In genomic region chr2:118249970-118250369, GRCh38 we compare ENCODE assay signal across 13 cellular contexts.
A peak's percentile ranks its signal among the peaks of the same experiment; 100 is the strongest.
DNase-seq lines count a peak whose midpoint lies in the region; ATAC-seq, FAIRE-seq and TF ChIP-seq lines count a peak whose summit lies in the region.
"Had no signal": no experiment of that assay in that cellular context is flagged by ENCODE, and none has a peak within 500 bp of the region (broad histone marks: within the 10 kb centered on the region; RNA-seq: fewer than 3 reads in every experiment).

No MANE protein-coding gene starts in this region.

- H3K4me3 ChIP-seq in PC-9 (no peak overlapping the region), ovary (no peak overlapping the region)
- H3K4me3 ChIP-seq: transverse colon had no signal

- H3K4me1 ChIP-seq in PC-9 (replicated peaks; ENCODE audit: insufficient read depth) (peaks cover 24% of the 10 kb centered on the region), ovary (ENCODE audit: insufficient read depth) (no peaks in the 10 kb centered on the region)
- H3K4me1 ChIP-seq: transverse colon had no signal

- no TSS peak for BruUV-seq in PC-9 (replicated peaks; lab: Mats Ljungman, UMichigan)

- no peak overlapping the region for H2AFZ ChIP-seq in PC-9

- TF ChIP-seq CTCF in PC-9 (conservative IDR thresholded peaks at IDR 0.05) (no peak), ovary (IDR thresholded peaks at IDR 0.05) (no peak)

- 45 to 57% (median 46%) methylated on average over 4 of the region's 4 CpGs for WGBS in ovary, 3 donors

- no peaks in the 10 kb centered on the region for H4K20me1 ChIP-seq in PC-9 (ENCODE audit: insufficient read depth)

- ATAC-seq in GM18907 (IDR thresholded peaks at IDR 0.05; ENCODE audit: unreplicated experiment) (peak; percentile 28), HG02885 (IDR thresholded peaks at IDR 0.05; ENCODE audit: poor library complexity, unreplicated experiment) (peak; percentile 29)

- CTCF ChIA-PET in PC-9 (lab: Charles Lee) = no interaction called here

- H3K4me2 ChIP-seq in PC-9 = 0 out of 2 replicates have a peak overlapping the region, but pooled peaks have one; percentile 31

- no peak for FAIRE-seq in HTR-8/SVneo (lab: Jason Lieb, UNC)

- DNase-seq in A172 (ENCODE audit: low spot score) (peak; percentile 18), PC-9 (no peak), activated T-cell treated with anti-CD3 and anti-CD28 coated beads for 4 hours (no peak), iPS-NIHi11 (ENCODE audit: low spot score) (no peak), ovary (no peak), HTR-8/SVneo (ENCODE audit: insufficient read length, low spot score) (no peak)
- DNase-seq: activated CD4-positive, CD25-positive, alpha-beta regulatory T cell; activated gamma-delta T cell treated with Interleukin-2 at 50 U/mL for 16 hours; foreskin melanocyte; OCI-M1; transverse colon had no signal

- no peaks in the 10 kb centered on the region for H3K9me2 ChIP-seq in PC-9 (ENCODE audit: insufficient read depth)

- H3K27ac ChIP-seq in PC-9 (peak overlapping the region; percentile 23; the same call in 1 of the 2 replicates), ovary (no peak overlapping the region)
- H3K27ac ChIP-seq: transverse colon had no signal

- no peak for TF ChIP-seq EP300 in ovary (IDR thresholded peaks at IDR 0.05)

- H3K27me3 ChIP-seq in PC-9 (ENCODE audit: insufficient read depth, low read depth) = no peaks in the 10 kb centered on the region
- H3K27me3 ChIP-seq in ovary = no peaks in the 10 kb centered on the region
- H3K27me3 ChIP-seq: transverse colon had no signal

- H3K9me3 ChIP-seq in PC-9 (ENCODE audit: insufficient read depth, low read depth) = 0 out of 2 replicates have a peak, but pooled peaks cover 4% of the 10 kb centered on the region
- no peaks in the 10 kb centered on the region for H3K9me3 ChIP-seq in ovary
- H3K9me3 ChIP-seq: transverse colon had no signal

- TF ChIP-seq POLR2A in ovary (IDR thresholded peaks at IDR 0.05) = no peak

- H3F3A ChIP-seq in PC-9 (ENCODE audit: insufficient read depth, low read depth) = peaks cover 11% of the 10 kb centered on the region; the same call in 1 of the 2 replicates

- no peaks in the 10 kb centered on the region for H3K79me2 ChIP-seq in PC-9 (ENCODE audit: low read depth)

- H3K36me3 ChIP-seq in PC-9 (ENCODE audit: low read depth) = no peaks in the 10 kb centered on the region
- no peaks in the 10 kb centered on the region for H3K36me3 ChIP-seq in ovary
- H3K36me3 ChIP-seq: transverse colon had no signal

- POLR2A ChIA-PET in PC-9 (lab: Charles Lee; ENCODE audit: unreplicated experiment) = interaction anchor here (0.7 kb wide), 1 partner anchor 8 kb away, joined by 3 read pairs; no protein-coding TSS in a partner anchor

- intact Hi-C loops in PC-9 (cut with micrococcal nuclease; ENCODE audit: unreplicated experiment) (no loop called here), ovary (cut with DNase I) (no loop called here)
